In the genomic region with DNA sequence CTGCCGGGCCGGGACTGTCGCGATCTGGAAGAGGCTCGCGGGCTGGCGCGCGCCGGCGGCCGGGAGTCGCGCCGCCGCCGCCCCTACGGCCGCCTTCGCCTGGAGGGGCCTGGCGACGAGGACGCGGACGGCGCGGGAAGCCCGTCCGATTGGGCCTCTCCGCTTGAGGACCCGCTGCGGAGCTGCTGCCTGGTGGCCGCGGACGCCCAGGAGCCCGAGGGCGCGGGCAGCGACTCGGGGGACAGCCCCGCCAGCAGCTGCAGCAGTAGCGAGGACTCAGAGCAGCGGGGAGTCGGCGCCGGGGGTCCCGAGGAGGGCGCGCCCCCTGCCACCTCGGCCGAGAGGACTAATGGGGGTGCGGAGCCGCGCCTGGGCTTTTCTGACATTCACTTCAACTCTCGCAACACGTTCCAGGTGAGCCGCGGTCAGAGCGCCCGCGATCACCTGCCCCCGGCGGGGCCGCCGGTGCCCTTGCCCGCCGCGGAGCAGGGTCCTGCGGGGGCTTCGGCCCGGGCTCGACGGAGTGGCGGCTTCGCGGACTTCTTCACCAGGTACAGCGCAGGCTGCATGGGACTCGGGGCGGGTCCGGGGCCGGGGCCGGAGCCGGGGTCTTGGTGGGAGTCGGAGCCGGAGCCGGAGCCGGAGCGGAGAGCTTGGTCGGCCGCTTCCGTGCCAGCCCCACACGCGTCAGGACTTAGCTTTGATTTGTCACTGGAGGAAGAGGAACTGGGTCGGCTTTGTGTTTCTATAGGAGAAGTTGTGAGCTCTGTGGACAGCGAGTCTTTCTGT, we compare ENCODE assay signal across 8 cellular contexts. TPM values are rescaled to one million over a fixed set of nuclear protein-coding genes. Genes with fewer than 3 reads are reported as not detected.
DNase-seq lines count a peak whose midpoint lies in the region; ATAC-seq lines count a peak whose summit lies in the region.

No MANE protein-coding gene starts in this region.

- H3K9me3 Mint-ChIP-seq in activated naive CD8-positive, alpha-beta T cell treated with anti-CD3 and anti-CD28 coated beads for 36 hours: peaks cover 4% of the 10 kb centered on the region

- peak overlapping the region; percentile 75 for H3K4me3 Mint-ChIP-seq in activated naive CD8-positive, alpha-beta T cell treated with anti-CD3 and anti-CD28 coated beads for 36 hours

- peaks cover 84% of the 10 kb centered on the region for H3K27me3 Mint-ChIP-seq in activated naive CD8-positive, alpha-beta T cell treated with anti-CD3 and anti-CD28 coated beads for 36 hours

- peaks cover 5% of the 10 kb centered on the region for H3K4me1 Mint-ChIP-seq in activated naive CD8-positive, alpha-beta T cell treated with anti-CD3 and anti-CD28 coated beads for 36 hours

- H3K36me3 Mint-ChIP-seq in activated naive CD8-positive, alpha-beta T cell treated with anti-CD3 and anti-CD28 coated beads for 36 hours: peaks cover 6% of the 10 kb centered on the region

- peak; percentile 42 for DNase-seq in CMK (ENCODE audit: low read depth)
- DNase-seq in NOMO-1 treated with DMSO at 0.1 percent for 48 hours (lab: John Stamatoyannopoulos, UW; ENCODE audit: unreplicated experiment): peak; percentile 96
- peak; percentile 22 for DNase-seq in activated naive CD8-positive, alpha-beta T cell treated with anti-CD3 and anti-CD28 coated beads for 36 hours
- peak in 39 of 42 donors; percentile 17 to 73 (median 52) for DNase-seq in head of caudate nucleus
- peak; percentile 26 for DNase-seq in occipital lobe (lab: John Stamatoyannopoulos, UW)
- DNase-seq in GOT3 (lab: John Stamatoyannopoulos, UW): no peak

- ATAC-seq in GM19328 (IDR thresholded peaks at IDR 0.05; ENCODE audit: unreplicated experiment) (peak; percentile 55), HG03280 (IDR thresholded peaks at IDR 0.05; ENCODE audit: unreplicated experiment) (peak; percentile 66)

- intact Hi-C loops in head of caudate nucleus (cut with DNase I): loop anchor here (2.0 to 5.0 kb wide), 2 partner anchors 39 to 40 kb away; partner anchors contain the start of gene NOC3L

- no peak overlapping the region for H3K27ac Mint-ChIP-seq in activated naive CD8-positive, alpha-beta T cell treated with anti-CD3 and anti-CD28 coated beads for 36 hours

RNA-seq across cellular contexts. Expression of gene TBC1D12, which starts 0.9 kb away (rescaled TPM):
- under 1 TPM; 0.33 to 0.70 TPM for total RNA-seq in activated naive CD8-positive, alpha-beta T cell treated with anti-CD3 and anti-CD28 coated beads for 36 hours
- total RNA-seq in occipital lobe: 64.7 TPM

RNA-seq across cellular contexts. Expression of gene NOC3L, which starts 40.5 kb away (rescaled TPM):
- total RNA-seq in activated naive CD8-positive, alpha-beta T cell treated with anti-CD3 and anti-CD28 coated beads for 36 hours: 10 to 100 TPM; 47.9 to 48.9 TPM
- 32.6 TPM for total RNA-seq in occipital lobe

Comparison
In these comparisons a context has a peak if more than half of its experiments do, and no peak if none do; other contexts are left out.
1. RNA of gene TBC1D12, which starts 0.9 kb away (total RNA-seq): 64.7 TPM in occipital lobe (single experiment); 0.33 to 0.70 TPM in activated naive CD8-positive, alpha-beta T cell treated with anti-CD3 and anti-CD28 coated beads for 36 hours; every median in the first group is over 10 times any median in the second.